ENCODE assay signal across 8 cellular contexts in the genomic region with DNA sequence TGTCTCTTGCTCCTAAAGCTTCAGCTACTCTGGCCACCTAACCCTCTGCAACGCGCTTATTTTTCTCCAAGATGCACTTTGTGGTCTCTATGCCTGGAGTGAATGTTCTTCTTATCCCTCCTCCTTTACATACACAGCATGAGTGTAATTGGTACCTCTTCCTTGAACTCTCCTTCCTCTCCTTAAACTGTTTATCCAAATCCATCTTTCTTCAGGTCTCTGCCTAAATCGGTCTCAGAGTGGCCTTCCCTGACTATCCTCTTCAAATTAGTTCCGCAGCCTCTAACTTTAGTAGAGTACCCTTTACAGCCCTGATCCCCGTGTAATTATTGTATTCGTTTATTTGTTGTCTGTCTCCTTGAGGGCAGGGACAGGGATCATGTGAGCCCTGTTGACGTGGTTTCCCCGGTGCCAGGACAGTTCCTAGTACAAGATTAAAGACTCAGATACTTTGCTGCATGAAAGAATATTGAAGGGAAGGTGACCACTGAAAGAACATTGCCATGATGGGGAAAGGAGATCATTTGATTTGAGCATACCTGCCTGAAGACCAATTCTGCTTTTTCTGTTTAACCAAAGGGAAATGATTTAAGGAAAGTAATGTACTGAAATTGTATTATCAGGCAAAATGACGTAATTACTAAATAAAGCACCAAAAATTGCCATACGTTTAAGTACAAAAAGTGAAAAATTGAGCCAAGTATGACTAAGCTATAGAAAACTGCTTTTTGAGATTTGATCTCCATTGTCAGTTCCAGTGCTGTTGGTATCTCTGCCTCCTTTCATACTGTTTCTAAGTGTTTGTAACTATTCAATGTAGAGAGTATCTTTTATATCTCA. TPM values are rescaled to one million over a fixed set of nuclear protein-coding genes. Genes with fewer than 3 reads are reported as not detected.
DNase-seq lines count a peak whose midpoint lies in the region; ATAC-seq, FAIRE-seq and TF ChIP-seq lines count a peak whose summit lies in the region.

No MANE protein-coding gene starts in this region.

- no peak for ATAC-seq in activated naive CD8-positive, alpha-beta T cell treated with anti-CD3 and anti-CD28 coated beads, Interleukin-2, amount 50 U/mL, for 24 hours
- ATAC-seq in HG03108 (IDR thresholded peaks at IDR 0.05; ENCODE audit: unreplicated experiment), result no peak
- no peak for ATAC-seq in GM18505 (IDR thresholded peaks at IDR 0.05; ENCODE audit: unreplicated experiment)

- H3K27me3 ChIP-seq in iPS-15b (ENCODE audit: control insufficient read depth, insufficient read depth, low read length) (no peaks in the 10 kb centered on the region), small intestine (ENCODE audit: control insufficient read depth in 2 of 2, insufficient read depth in 2 of 2, low read length in 2 of 2) (no peaks in the 10 kb centered on the region)

- H3K9me3 Mint-ChIP-seq in activated naive CD8-positive, alpha-beta T cell treated with anti-CD3 and anti-CD28 coated beads, Interleukin-2, amount 50 U/mL, for 24 hours, result no peaks in the 10 kb centered on the region

- peak overlapping the region; percentile 92 for H3K4me3 Mint-ChIP-seq in activated naive CD8-positive, alpha-beta T cell treated with anti-CD3 and anti-CD28 coated beads, Interleukin-2, amount 50 U/mL, for 24 hours

- H3K4me1 Mint-ChIP-seq in activated naive CD8-positive, alpha-beta T cell treated with anti-CD3 and anti-CD28 coated beads, Interleukin-2, amount 50 U/mL, for 24 hours, result peaks cover 64% of the 10 kb centered on the region

- peak overlapping the region; percentile 100 for H3K27ac Mint-ChIP-seq in activated naive CD8-positive, alpha-beta T cell treated with anti-CD3 and anti-CD28 coated beads, Interleukin-2, amount 50 U/mL, for 24 hours

- peaks cover 3% of the 10 kb centered on the region for H3K27me3 Mint-ChIP-seq in activated naive CD8-positive, alpha-beta T cell treated with anti-CD3 and anti-CD28 coated beads, Interleukin-2, amount 50 U/mL, for 24 hours

- H3K9ac ChIP-seq in iPS-15b (ENCODE audit: low read depth, low read length), result peak overlapping the region; percentile 89

- H3K4me3 ChIP-seq in iPS-15b (ENCODE audit: low read depth, low read length), result peak overlapping the region; percentile 87
- H3K4me3 ChIP-seq in small intestine (ENCODE audit: low read depth in 1 of 2, low read length in 2 of 2), result peak overlapping the region; percentile 77 to 92

- H3K36me3 ChIP-seq in KOPT-K1 (ENCODE audit: insufficient read depth, low read length), result peaks cover 58% of the 10 kb centered on the region
- H3K36me3 ChIP-seq in iPS-15b (ENCODE audit: control insufficient read depth, insufficient read depth, low read length), result peaks cover 4% of the 10 kb centered on the region
- peaks cover 0 to 2% of the 10 kb centered on the region in 2 donors for H3K36me3 ChIP-seq in small intestine (ENCODE audit: control insufficient read depth in 2 of 2, insufficient read depth in 2 of 2, low read length in 2 of 2)

- FAIRE-seq in small intestine (lab: Jason Lieb, UNC), result no peak

- H3K27ac ChIP-seq in KOPT-K1 (ENCODE audit: low read depth, low read length, poor library complexity, severe bottlenecking) (peak overlapping the region; percentile 99), small intestine (ENCODE audit: low read depth in 1 of 2, low read length in 1 of 2) (peak overlapping the region; percentile 18 to 92)

- DNase-seq in DMS79 (lab: John Stamatoyannopoulos, UW), result peak; percentile 11
- no peak for DNase-seq in activated naive CD8-positive, alpha-beta T cell treated with anti-CD3 and anti-CD28 coated beads, Interleukin-2, amount 50 U/mL, for 24 hours
- DNase-seq in small intestine, result peak; percentile 51
- DNase-seq in T1000 (lab: John Stamatoyannopoulos, UW), result no peak

- no peaks in the 10 kb centered on the region for H3K9me3 ChIP-seq in KOPT-K1 (ENCODE audit: insufficient read depth, low read length, poor library complexity, severe bottlenecking)
- no peaks in the 10 kb centered on the region for H3K9me3 ChIP-seq in iPS-15b (ENCODE audit: control insufficient read depth, insufficient read depth, low read length)
- no peaks in the 10 kb centered on the region for H3K9me3 ChIP-seq in small intestine (ENCODE audit: control insufficient read depth, low read depth)

- no peak for TF ChIP-seq POLR2A in GM18505 (IDR thresholded peaks at IDR 0.05; ENCODE audit: borderline replicate concordance, extremely low read depth, insufficient read depth, insufficient read length)

- peaks cover 12% of the 10 kb centered on the region for H3K4me1 ChIP-seq in iPS-15b (ENCODE audit: control insufficient read depth, insufficient read depth, low read length)
- peaks cover 3 to 10% of the 10 kb centered on the region in 2 donors for H3K4me1 ChIP-seq in small intestine (ENCODE audit: control insufficient read depth in 2 of 2, insufficient read depth in 1 of 2, low read depth in 1 of 2, low read length in 1 of 2)

- peaks cover 61% of the 10 kb centered on the region for H3K36me3 Mint-ChIP-seq in activated naive CD8-positive, alpha-beta T cell treated with anti-CD3 and anti-CD28 coated beads, Interleukin-2, amount 50 U/mL, for 24 hours (ENCODE audit: low read depth)

- WGBS in small intestine, 3 donors, result 3 to 6% (median 5%) methylated on average over 10 of the region's 10 CpGs

RNA-seq across cellular contexts. Expression of gene CNOT9, which starts 1.2 kb away (rescaled TPM):
- 10 to 100 TPM; 11.4 to 22.7 (median 12.4) TPM for polyA plus RNA-seq in small intestine

RNA-seq across cellular contexts. Expression of gene USP37, which starts 1.7 kb away (rescaled TPM):
- polyA plus RNA-seq in small intestine, result 1 to 10 TPM; 2.0 to 2.5 (median 2.2) TPM

RNA-seq across cellular contexts. Expression of gene PLCD4, which starts 37.8 kb away (rescaled TPM):
- polyA plus RNA-seq in small intestine, result 1 to 10 TPM in 1 of 3 donors, under 1 TPM in 1, not detected in 1; 0.97 to 1.4 TPM

Comparison
In these comparisons a context has a peak if more than half of its experiments do, and no peak if none do; other contexts are left out.
1. DNase-seq: peak in DMS79 (single experiment) and small intestine (single experiment); none in activated naive CD8-positive, alpha-beta T cell treated with anti-CD3 and anti-CD28 coated beads, Interleukin-2, amount 50 U/mL, for 24 hours (single experiment) and T1000 (single experiment).